Comparison of ENCODE assay signal across 24 cellular contexts in the genomic region with DNA sequence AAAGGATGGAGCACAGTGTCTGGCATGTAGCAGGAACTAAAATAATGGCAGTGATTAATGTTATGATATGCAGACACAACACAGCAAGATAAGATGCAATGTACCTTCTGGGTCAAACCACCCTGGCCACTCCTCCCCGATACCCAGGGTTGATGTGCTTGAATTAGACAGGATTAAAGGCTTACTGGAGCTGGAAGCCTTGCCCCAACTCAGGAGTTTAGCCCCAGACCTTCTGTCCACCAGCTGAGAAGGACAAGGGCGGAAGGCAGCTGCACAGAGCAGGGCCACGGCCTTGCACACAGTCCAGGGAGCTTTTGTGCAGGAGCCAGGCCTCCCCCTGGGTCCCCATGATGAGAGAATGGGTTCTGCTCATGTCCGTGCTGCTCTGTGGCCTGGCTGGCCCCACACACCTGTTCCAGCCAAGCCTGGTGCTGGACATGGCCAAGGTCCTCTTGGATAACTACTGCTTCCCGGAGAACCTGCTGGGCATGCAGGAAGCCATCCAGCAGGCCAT. TPM values are rescaled to one million over a fixed set of nuclear protein-coding genes. Genes with fewer than 3 reads are reported as not detected.
"Had no signal": no experiment of that assay in that cellular context is flagged by ENCODE, and none has a peak within 500 bp of the region (broad histone marks: within the 10 kb centered on the region; RNA-seq: fewer than 3 reads in every experiment).

A gene (plus strand): TSS at position 226 of the 514 bp plus-strand sequence. CDS start 122 bp downstream, at position 348.

- H3K27me3 ChIP-seq: ascending aorta, esophagus squamous epithelium, right atrium auricular region, suprapubic skin, transverse colon, vagina had no signal

- H3K27me3 Mint-ChIP-seq: activated B cell treated with CpG ODN at 0.5 μM for 24 hours; activated CD8-positive, alpha-beta T cell treated with anti-CD3 and anti-CD28 coated beads for 36 hours; stimulated activated naive CD8-positive, alpha-beta T cell treated with anti-CD3 and anti-CD28 coated beads, Interleukin-15, amount 100 ng/mL, for 72 hours; T-cell had no signal

- H3K36me3 Mint-ChIP-seq: natural killer cell treated with Interleukin-12 subunit alpha and Interleukin-12 subunit beta and Interleukin-15 and Interleukin-18, amount 100 ng/mL, for 72 hours; T-cell had no signal

- H3K4me3 ChIP-seq: ascending aorta, esophagus squamous epithelium, right atrium auricular region, skin epidermis, suprapubic skin, transverse colon, vagina had no signal

- H3K27ac ChIP-seq: ascending aorta, esophagus squamous epithelium, right atrium auricular region, skin epidermis, suprapubic skin, transverse colon, vagina had no signal

- H3K27ac Mint-ChIP-seq: activated B cell treated with CpG ODN at 0.5 μM for 24 hours; activated CD8-positive, alpha-beta T cell treated with anti-CD3 and anti-CD28 coated beads for 36 hours; activated T-helper 2 cell treated with anti-CD3 and anti-CD28 coated beads, Interferon-gamma antibody, Interleukin-2, Interleukin-4, amounts not matched to agents 10 μg/mL and 5 μg/mL and 100 μg/mL, durations not matched to agents 14 hours and 24 hours and 36 hours; effector memory CD8-positive, alpha-beta T cell; natural killer cell treated with Interleukin-12 subunit alpha and Interleukin-12 subunit beta and Interleukin-15 and Interleukin-18, amount 100 ng/mL, for 72 hours; progenitor cell of endocrine pancreas; T-cell had no signal

- H3K4me1 ChIP-seq: ascending aorta, esophagus squamous epithelium, right atrium auricular region, suprapubic skin, transverse colon, vagina had no signal

- H3K36me3 ChIP-seq: ascending aorta, esophagus squamous epithelium, right atrium auricular region, suprapubic skin, transverse colon, vagina had no signal

- DNase-seq: activated B cell treated with CpG ODN at 0.5 μM for 24 hours; activated CD4-positive, alpha-beta T cell treated with anti-CD3 and anti-CD28 coated beads for 48 hours; activated CD8-positive, alpha-beta T cell treated with anti-CD3 and anti-CD28 coated beads for 36 hours; activated naive CD4-positive, alpha-beta T cell treated with anti-CD3 and anti-CD28 coated beads, Interleukin-2, amount 50 U/mL, for 16 hours; activated T-cell treated with anti-CD3 and anti-CD28 coated beads, Interleukin-2, amount 50 U/mL, for 1 hour; effector memory CD8-positive, alpha-beta T cell; esophagus squamous epithelium; left cardiac atrium; mesendoderm; nucleus accumbens; stimulated activated CD4-positive, alpha-beta T cell treated with anti-CD3 and anti-CD28 coated beads, Interleukin-4, amount 100 ng/mL, for 1 hour; stimulated activated naive CD8-positive, alpha-beta T cell treated with anti-CD3 and anti-CD28 coated beads, Interleukin-15, amount 100 ng/mL, for 72 hours; T-cell; transverse colon had no signal

- H3K4me3 Mint-ChIP-seq: activated B cell treated with CpG ODN at 0.5 μM for 24 hours; activated CD8-positive, alpha-beta T cell treated with anti-CD3 and anti-CD28 coated beads for 36 hours; effector memory CD8-positive, alpha-beta T cell; natural killer cell treated with Interleukin-12 subunit alpha and Interleukin-12 subunit beta and Interleukin-15 and Interleukin-18, amount 100 ng/mL, for 72 hours; stimulated activated naive CD8-positive, alpha-beta T cell treated with anti-CD3 and anti-CD28 coated beads, Interleukin-15, amount 100 ng/mL, for 72 hours; T-cell had no signal

- H3K9me3 Mint-ChIP-seq: activated B cell treated with CpG ODN at 0.5 μM for 24 hours; activated CD8-positive, alpha-beta T cell treated with anti-CD3 and anti-CD28 coated beads for 36 hours; activated T-helper 2 cell treated with anti-CD3 and anti-CD28 coated beads, Interferon-gamma antibody, Interleukin-2, Interleukin-4, amounts not matched to agents 10 μg/mL and 5 μg/mL and 100 μg/mL, durations not matched to agents 14 hours and 24 hours and 36 hours; effector memory CD8-positive, alpha-beta T cell; natural killer cell treated with Interleukin-12 subunit alpha and Interleukin-12 subunit beta and Interleukin-15 and Interleukin-18, amount 100 ng/mL, for 72 hours; stimulated activated naive CD8-positive, alpha-beta T cell treated with anti-CD3 and anti-CD28 coated beads, Interleukin-15, amount 100 ng/mL, for 72 hours; T-cell had no signal

- H3K4me1 Mint-ChIP-seq: activated B cell treated with CpG ODN at 0.5 μM for 24 hours; stimulated activated naive CD8-positive, alpha-beta T cell treated with anti-CD3 and anti-CD28 coated beads, Interleukin-15, amount 100 ng/mL, for 72 hours; T-cell had no signal

- H3K9me3 ChIP-seq: ascending aorta, esophagus squamous epithelium, right atrium auricular region, suprapubic skin, transverse colon, vagina had no signal

RNA-seq across cellular contexts. Expression of the gene that starts here (rescaled TPM):
- total RNA-seq: activated B cell treated with CpG ODN at 0.5 μM for 24 hours; activated CD8-positive, alpha-beta T cell treated with anti-CD3 and anti-CD28 coated beads for 36 hours; activated T-helper 2 cell treated with anti-CD3 and anti-CD28 coated beads, Interferon-gamma antibody, Interleukin-2, Interleukin-4, amounts not matched to agents 10 μg/mL and 5 μg/mL and 100 μg/mL, durations not matched to agents 14 hours and 24 hours and 36 hours; ascending aorta; dermis microvascular lymphatic vessel endothelial cell; esophagus squamous epithelium; left cardiac atrium; lower leg skin; natural killer cell treated with Interleukin-12 subunit alpha and Interleukin-12 subunit beta and Interleukin-15 and Interleukin-18, amount 100 ng/mL, for 72 hours; right atrium auricular region; suprapubic skin; T-cell; transverse colon; vagina had no signal
